In genomic region chr10:24518981-24519597, GRCh38 we compare ENCODE assay signal across 8 cellular contexts.
DNase-seq lines count a peak whose midpoint lies in the region; ATAC-seq and TF ChIP-seq lines count a peak whose summit lies in the region.

No MANE protein-coding gene starts in this region.

- H4K20me1 ChIP-seq in GM23338 (replicated peaks; ENCODE audit: insufficient read depth) (no peaks in the 10 kb centered on the region), OCI-LY1 (ENCODE audit: insufficient read depth, low read length) (no peaks in the 10 kb centered on the region)

- POLR2A ChIA-PET in CD4-positive, alpha-beta memory T cell (lab: Charles Lee; ENCODE audit: partially characterized antibody): interaction anchor here (1.0 kb wide), 1 partner anchor 9 kb away, joined by 3 read pairs; no protein-coding TSS in a partner anchor

- peak; percentile 12 to 42 (median 19) for DNase-seq in CD4-positive, alpha-beta memory T cell
- DNase-seq in GM23338 (ENCODE audit: low spot score) (peak; percentile 89), adipocyte (ENCODE audit: low read depth) (peak; percentile 91), cardiac muscle cell (ENCODE audit: low read depth in 1 of 2, low spot score in 1 of 2) (peak; percentile 73 to 84), psoas muscle (peak; percentile 27 to 67)

- no peak overlapping the region for H3K27ac Mint-ChIP-seq in CD4-positive, alpha-beta memory T cell
- H3K27ac Mint-ChIP-seq in GM23338: no peak overlapping the region

- TF ChIP-seq CTCF in GM23338 (conservative IDR thresholded peaks at IDR 0.05; ENCODE audit: low read depth in 2 of 2) (peak; percentile 81 to 87), OCI-LY1 (IDR thresholded peaks at IDR 0.05; ENCODE audit: low read length) (peak; percentile 74), cardiac muscle cell (IDR thresholded peaks at IDR 0.05; ENCODE audit: low read depth, low read length) (peak; percentile 80), psoas muscle (IDR thresholded peaks at IDR 0.05) (peak; percentile 77)

- no peaks in the 10 kb centered on the region for H3K27me3 Mint-ChIP-seq in CD4-positive, alpha-beta memory T cell
- no peaks in the 10 kb centered on the region for H3K27me3 Mint-ChIP-seq in GM23338 (ENCODE audit: insufficient read depth, low read depth, poor library complexity)

- no peak overlapping the region for H3K27ac ChIP-seq in CD4-positive, alpha-beta memory T cell (ENCODE audit: low read depth, low read length)
- H3K27ac ChIP-seq in GM23338 (ENCODE audit: low read depth): no peak overlapping the region
- H3K27ac ChIP-seq in OCI-LY1 (ENCODE audit: low read depth, low read length, poor library complexity, severe bottlenecking): no peak overlapping the region
- H3K27ac ChIP-seq in cardiac muscle cell: no peak overlapping the region
- H3K27ac ChIP-seq in psoas muscle: peak overlapping the region; percentile 59

- no peak overlapping the region for H3K4me3 ChIP-seq in CD4-positive, alpha-beta memory T cell (ENCODE audit: low read length in 2 of 2)
- no peak overlapping the region for H3K4me3 ChIP-seq in GM23338
- no peak overlapping the region for H3K4me3 ChIP-seq in OCI-LY1 (ENCODE audit: low read depth, low read length, poor library complexity, severe bottlenecking)
- H3K4me3 ChIP-seq in adipocyte (ENCODE audit: low read length): peak overlapping the region; percentile 21
- no peak overlapping the region for H3K4me3 ChIP-seq in cardiac muscle cell
- no peak overlapping the region for H3K4me3 ChIP-seq in psoas muscle

- H3K4me2 ChIP-seq in GM23338 (no peak overlapping the region), OCI-LY1 (ENCODE audit: low read length) (no peak overlapping the region)

- no peak overlapping the region for H2AFZ ChIP-seq in GM23338
- no peak overlapping the region for H2AFZ ChIP-seq in OCI-LY1 (ENCODE audit: low read length)

- no peaks in the 10 kb centered on the region for H3K9me3 ChIP-seq in CD4-positive, alpha-beta memory T cell (ENCODE audit: control insufficient read depth in 1 of 2, low read length in 2 of 2)
- no peaks in the 10 kb centered on the region for H3K9me3 ChIP-seq in OCI-LY1 (ENCODE audit: low read length)
- no peaks in the 10 kb centered on the region for H3K9me3 ChIP-seq in adipocyte (ENCODE audit: control insufficient read depth, low read length)
- H3K9me3 ChIP-seq in cardiac muscle cell (ENCODE audit: low read depth): no peaks in the 10 kb centered on the region
- no peaks in the 10 kb centered on the region for H3K9me3 ChIP-seq in psoas muscle

- no peaks in the 10 kb centered on the region for H3K27me3 ChIP-seq in CD4-positive, alpha-beta memory T cell (ENCODE audit: insufficient read depth, low read length)
- H3K27me3 ChIP-seq in GM23338 (ENCODE audit: insufficient read depth) (no peaks in the 10 kb centered on the region), OCI-LY1 (ENCODE audit: insufficient read depth, low read length) (no peaks in the 10 kb centered on the region), adipocyte (replicated peaks; ENCODE audit: control insufficient read depth, insufficient read depth, low read length) (no peaks in the 10 kb centered on the region), cardiac muscle cell (no peaks in the 10 kb centered on the region), psoas muscle (ENCODE audit: insufficient read depth in 3 of 3, low read length in 2 of 3) (no peaks in the 10 kb centered on the region)

- peaks cover 0 to 2% of the 10 kb centered on the region in 2 donors for H3K36me3 Mint-ChIP-seq in CD4-positive, alpha-beta memory T cell
- H3K36me3 Mint-ChIP-seq in GM23338 (ENCODE audit: low read depth): no peaks in the 10 kb centered on the region; the same call in 2 of the 3 replicates

- H3K9me3 Mint-ChIP-seq in CD4-positive, alpha-beta memory T cell: peaks cover 0 to 2% (median 0%) of the 10 kb centered on the region in 8 donors
- no peaks in the 10 kb centered on the region; the same call in 2 of the 3 replicates for H3K9me3 Mint-ChIP-seq in GM23338

- 20 to 25% (median 24%) methylated on average over 15 of the region's 15 CpGs for WGBS in psoas muscle, 3 donors

- H3K4me1 ChIP-seq in CD4-positive, alpha-beta memory T cell (ENCODE audit: insufficient read depth, low read length): peaks cover 12% of the 10 kb centered on the region
- H3K4me1 ChIP-seq in GM23338 (ENCODE audit: insufficient read depth) (peaks cover 10% of the 10 kb centered on the region), OCI-LY1 (ENCODE audit: insufficient read depth, low read length, severe bottlenecking) (no peaks in the 10 kb centered on the region), adipocyte (ENCODE audit: control insufficient read depth, insufficient read depth, low read length) (peaks cover 6% of the 10 kb centered on the region), cardiac muscle cell (ENCODE audit: low read depth) (no peaks in the 10 kb centered on the region), psoas muscle (peaks cover 16% of the 10 kb centered on the region)

- intact Hi-C loops in CD4-positive, alpha-beta memory T cell (cut with micrococcal nuclease): loop anchor here (2.0 to 5.0 kb wide), 4 partner anchors 322 to 1360 kb away; no protein-coding TSS in a partner anchor
- intact Hi-C loops in psoas muscle (cut with DNase I): loop anchor here (2.0 to 5.0 kb wide), 4 partner anchors 137 to 527 kb away; no protein-coding TSS in a partner anchor

- H3F3A ChIP-seq in GM23338 (replicated peaks; ENCODE audit: low read depth) (no peaks in the 10 kb centered on the region), OCI-LY1 (ENCODE audit: insufficient read depth, low read length) (no peaks in the 10 kb centered on the region)

- CTCF ChIA-PET in CD4-positive, alpha-beta memory T cell (lab: Charles Lee; ENCODE audit: partially characterized antibody): interaction anchor here (0.9 to 5.5 kb wide), 11 partner anchors 9 to 1206 kb away, joined by 3 to 42 read pairs (median 6); no protein-coding TSS in a partner anchor

- no peaks in the 10 kb centered on the region for H3K9me2 ChIP-seq in GM23338 (ENCODE audit: insufficient read depth)
- no peaks in the 10 kb centered on the region for H3K9me2 ChIP-seq in OCI-LY1 (ENCODE audit: low read depth, low read length)

- H3K4me3 Mint-ChIP-seq in CD4-positive, alpha-beta memory T cell: peak overlapping the region in 7 of 8 donors; percentile 10 to 78 (median 51)
- no peak overlapping the region for H3K4me3 Mint-ChIP-seq in GM23338

- H3K9ac ChIP-seq in OCI-LY1 (ENCODE audit: low read length): no peak overlapping the region
- no peak overlapping the region for H3K9ac ChIP-seq in adipocyte (ENCODE audit: low read length)

- H3K79me2 ChIP-seq in GM23338 (replicated peaks; ENCODE audit: insufficient read depth): no peaks in the 10 kb centered on the region
- H3K79me2 ChIP-seq in OCI-LY1 (ENCODE audit: insufficient read depth, low read length): no peaks in the 10 kb centered on the region

- ATAC-seq in GM23338 (peak; percentile 80), psoas muscle (peak; percentile 64 to 79 (median 75)), HG02884 (IDR thresholded peaks at IDR 0.05; ENCODE audit: unreplicated experiment) (no peak), HG03520 (IDR thresholded peaks at IDR 0.05; ENCODE audit: unreplicated experiment) (no peak)

- peaks cover 8 to 15% (median 12%) of the 10 kb centered on the region in 4 donors for H3K4me1 Mint-ChIP-seq in CD4-positive, alpha-beta memory T cell
- H3K4me1 Mint-ChIP-seq in GM23338: peaks cover 13% of the 10 kb centered on the region; the same call in 2 of the 3 replicates

- no peaks in the 10 kb centered on the region for H3K36me3 ChIP-seq in CD4-positive, alpha-beta memory T cell (ENCODE audit: insufficient read depth, low read length)
- H3K36me3 ChIP-seq in GM23338 (ENCODE audit: insufficient read depth) (no peaks in the 10 kb centered on the region), OCI-LY1 (ENCODE audit: insufficient read depth, low read length) (no peaks in the 10 kb centered on the region), adipocyte (ENCODE audit: control insufficient read depth, insufficient read depth, low read length, severe bottlenecking) (peaks cover 4% of the 10 kb centered on the region), cardiac muscle cell (peaks cover 2% of the 10 kb centered on the region), psoas muscle (ENCODE audit: insufficient read depth in 1 of 2, low read depth in 1 of 2) (peaks cover 0 to 80% of the 10 kb centered on the region in 2 donors)

TF ChIP-seq in GM23338, 12 proteins besides CTCF, POLR2A, EP300 and RAD21 (continues in another document):
- TF ChIP-seq EZH2phosphoT487 (IDR thresholded peaks at IDR 0.05; ENCODE audit: unreplicated experiment): no peak

Comparison
In these comparisons a context has a peak if more than half of its experiments do, and no peak if none do; other contexts are left out.
1. DNase-seq: peak in every context shown above with its lines; median percentile 91 in adipocyte; 89 in GM23338; 78 in cardiac muscle cell; 47 in psoas muscle; 19 in CD4-positive, alpha-beta memory T cell.
2. ATAC-seq: peak in GM23338 (single experiment) and psoas muscle (4 of 4); none in HG02884 (single experiment) and HG03520 (single experiment).
3. Peak in every context shown above with its lines, with median percentiles within 50 percentile points of each other: CTCF ChIP-seq.